ENCODE assay signal across 25 cellular contexts in genomic region chr11:26878959-26879581, GRCh38.
"Had no signal": no experiment of that assay in that cellular context is flagged by ENCODE, and none has a peak within 500 bp of the region (broad histone marks: within the 10 kb centered on the region; RNA-seq: fewer than 3 reads in every experiment).

No MANE protein-coding gene starts in this region.

- H3K4me1 ChIP-seq: breast epithelium had no signal

- H3K27ac Mint-ChIP-seq: activated B cell treated with CpG ODN at 0.5 μM for 24 hours; activated CD4-positive, alpha-beta T cell treated with anti-CD3 and anti-CD28 coated beads, Interleukin-2, amount 10 ng/mL, durations not matched to agents 24 days and 14 days; activated CD8-positive, alpha-beta memory T cell treated with anti-CD3 and anti-CD28 coated beads, Interleukin-2, amount 10 ng/mL, durations not matched to agents 7 days and 5 days; activated naive CD4-positive, alpha-beta T cell treated with anti-CD3 and anti-CD28 coated beads, Interleukin-2, amount 50 U/mL, for 24 hours; activated T-cell treated with anti-CD3 and anti-CD28 coated beads, Interleukin-2, amount 50 U/mL, for 24 hours; activated T-helper 1 cell treated with anti-CD3 and anti-CD28 coated beads, Interleukin-12 subunit alpha, Interleukin-12 subunit beta, Interleukin-2, Interleukin-4 antibody, amounts not matched to agents 30 ng/mL and 10 ng/mL and 1 ng/mL, durations not matched to agents 14 hours and 24 hours and 36 hours; T-helper 1 cell treated with Interleukin-12 subunit alpha and Interleukin-12 subunit beta and Interleukin-4 antibody, amounts not matched to agents 30 μg/mL and 1 μg/mL, for 36 hours had no signal

- H3K4me3 ChIP-seq: breast epithelium had no signal

- H3K4me3 Mint-ChIP-seq: activated B cell treated with CpG ODN at 0.5 μM for 24 hours; activated CD4-positive, alpha-beta T cell treated with anti-CD3 and anti-CD28 coated beads, Interleukin-2, amount 10 ng/mL, durations not matched to agents 24 days and 14 days; activated CD8-positive, alpha-beta memory T cell treated with anti-CD3 and anti-CD28 coated beads, Interleukin-2, amount 10 ng/mL, durations not matched to agents 7 days and 5 days; activated naive CD4-positive, alpha-beta T cell treated with anti-CD3 and anti-CD28 coated beads, Interleukin-2, amount 50 U/mL, for 24 hours; activated T-cell treated with anti-CD3 and anti-CD28 coated beads, Interleukin-2, amount 50 U/mL, for 24 hours; activated T-helper 1 cell treated with anti-CD3 and anti-CD28 coated beads, Interleukin-12 subunit alpha, Interleukin-12 subunit beta, Interleukin-2, Interleukin-4 antibody, amounts not matched to agents 30 ng/mL and 10 ng/mL and 1 ng/mL, durations not matched to agents 14 hours and 24 hours and 36 hours; T-helper 1 cell treated with Interleukin-12 subunit alpha and Interleukin-12 subunit beta and Interleukin-4 antibody, amounts not matched to agents 30 μg/mL and 1 μg/mL, for 36 hours had no signal

- H3K27me3 ChIP-seq: breast epithelium had no signal

- DNase-seq: activated B cell treated with CpG ODN at 0.5 μM for 24 hours; activated CD4-positive, alpha-beta T cell treated with anti-CD3 and anti-CD28 coated beads for 1 hour; activated CD4-positive, alpha-beta T cell treated with anti-CD3 and anti-CD28 coated beads, Interleukin-2, amount 10 ng/mL, durations not matched to agents 24 days and 14 days; activated CD4-positive, alpha-beta T cell treated with anti-CD3 and anti-CD28 coated beads, Interleukin-2, amount 50 U/mL, for 48 hours; activated CD8-positive, alpha-beta memory T cell treated with anti-CD3 and anti-CD28 coated beads, Interleukin-2, amount 10 ng/mL, durations not matched to agents 7 days and 5 days; activated effector memory CD4-positive, alpha-beta T cell treated with Interleukin-2 at 50 U/mL for 16 hours; activated naive CD4-positive, alpha-beta T cell; activated T-cell treated with anti-CD3 and anti-CD28 coated beads, Interleukin-2, amount 50 U/mL, for 24 hours; aorta; caudate nucleus; Karpas-422; NCI-H1105 treated with DMSO at 0.1 percent for 48 hours; NCI-H1436 treated with DMSO at 0.1 percent for 48 hours; NCI-H187; NCI-H2081; NCI-H510A treated with DMSO at 0.1 percent for 48 hours; NCI-H69; NK-92 treated with Interleukin-12 subunit alpha and Interleukin-12 subunit beta, amount 100 ng/mL, for 24 hours; PC-3; SHP77 treated with DMSO at 0.1 percent for 48 hours; T-helper 9 cell had no signal

- H3K27ac ChIP-seq: breast epithelium had no signal

- H3K4me1 Mint-ChIP-seq: activated B cell treated with CpG ODN at 0.5 μM for 24 hours; activated CD4-positive, alpha-beta T cell treated with anti-CD3 and anti-CD28 coated beads, Interleukin-2, amount 10 ng/mL, durations not matched to agents 24 days and 14 days; activated CD8-positive, alpha-beta memory T cell treated with anti-CD3 and anti-CD28 coated beads, Interleukin-2, amount 10 ng/mL, durations not matched to agents 7 days and 5 days; activated naive CD4-positive, alpha-beta T cell treated with anti-CD3 and anti-CD28 coated beads, Interleukin-2, amount 50 U/mL, for 24 hours had no signal

- H3K27me3 Mint-ChIP-seq: activated B cell treated with CpG ODN at 0.5 μM for 24 hours; activated CD4-positive, alpha-beta T cell treated with anti-CD3 and anti-CD28 coated beads, Interleukin-2, amount 10 ng/mL, durations not matched to agents 24 days and 14 days; activated CD8-positive, alpha-beta memory T cell treated with anti-CD3 and anti-CD28 coated beads, Interleukin-2, amount 10 ng/mL, durations not matched to agents 7 days and 5 days; activated naive CD4-positive, alpha-beta T cell treated with anti-CD3 and anti-CD28 coated beads, Interleukin-2, amount 50 U/mL, for 24 hours; activated T-cell treated with anti-CD3 and anti-CD28 coated beads, Interleukin-2, amount 50 U/mL, for 24 hours had no signal

- H3K36me3 ChIP-seq: breast epithelium had no signal

- ATAC-seq: activated CD8-positive, alpha-beta memory T cell treated with anti-CD3 and anti-CD28 coated beads, Interleukin-2, amount 10 ng/mL, durations not matched to agents 7 days and 5 days; PC-3 had no signal

- H3K36me3 Mint-ChIP-seq: activated CD8-positive, alpha-beta memory T cell treated with anti-CD3 and anti-CD28 coated beads, Interleukin-2, amount 10 ng/mL, durations not matched to agents 7 days and 5 days; activated naive CD4-positive, alpha-beta T cell treated with anti-CD3 and anti-CD28 coated beads, Interleukin-2, amount 50 U/mL, for 24 hours had no signal
